23 cellular contexts compared by ENCODE assay signal in the genomic region with DNA sequence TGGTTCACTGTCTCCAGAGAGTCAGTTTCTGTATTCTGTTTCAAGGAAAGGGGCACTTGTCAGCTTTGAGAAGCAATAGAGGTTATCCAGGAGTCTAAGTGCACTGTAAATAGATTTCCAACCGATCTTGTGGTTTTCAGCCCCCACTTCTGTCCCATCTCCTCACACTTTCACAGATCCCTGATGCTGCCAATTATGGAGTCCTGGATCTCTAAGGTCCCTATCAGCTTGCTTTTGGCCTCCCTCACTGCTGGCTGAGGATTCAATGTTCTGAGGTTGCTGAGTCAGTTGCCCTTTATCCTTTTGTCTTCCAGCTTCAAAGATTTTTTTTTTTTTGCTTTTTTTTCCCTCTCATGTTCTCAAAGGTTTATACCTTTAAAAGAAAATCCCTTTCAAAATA.
A peak's percentile ranks its signal among the peaks of the same experiment; 100 is the strongest.
DNase-seq lines count a peak whose midpoint lies in the region; ATAC-seq, FAIRE-seq and TF ChIP-seq lines count a peak whose summit lies in the region.
"Had no signal": no experiment of that assay in that cellular context is flagged by ENCODE, and none has a peak within 500 bp of the region (broad histone marks: within the 10 kb centered on the region; RNA-seq: fewer than 3 reads in every experiment).

No MANE protein-coding gene starts in this region.

- TF ChIP-seq POLR2A in IMR-90 (IDR thresholded peaks at IDR 0.05; ENCODE audit: low read depth, low read length) = no peak

- POLR2A ChIA-PET in IMR-90 (lab: Charles Lee; ENCODE audit: unreplicated experiment) = interaction anchor here (0.6 kb wide), 1 partner anchor 86 kb away, joined by 3 read pairs; no protein-coding TSS in a partner anchor

- H3K36me3 ChIP-seq in IMR-90 (ENCODE audit: control insufficient read depth, insufficient read depth, low read length) (no peaks in the 10 kb centered on the region), fibroblast of lung (ENCODE audit: control insufficient read depth, insufficient read depth, low read length) (no peaks in the 10 kb centered on the region)
- H3K36me3 ChIP-seq: gastrocnemius medialis, spleen had no signal

- intact Hi-C loops in IMR-90 (cut with micrococcal nuclease) = no loop called here

- H2AK5ac ChIP-seq in IMR-90 (ENCODE audit: low read depth, low read length) = no peak overlapping the region

- TF ChIP-seq CTCF in IMR-90 (conservative IDR thresholded peaks at IDR 0.05; ENCODE audit: low read depth, low read length) (no peak), fibroblast of lung (conservative IDR thresholded peaks at IDR 0.05 in 1 of 2, IDR thresholded peaks at IDR 0.05 in 1 of 2; ENCODE audit: low read depth in 1 of 2, low read length in 2 of 2) (no peak)

- H3K27me3 ChIP-seq in IMR-90 (ENCODE audit: control insufficient read depth, insufficient read depth, low read length) (no peaks in the 10 kb centered on the region), fibroblast of lung (ENCODE audit: control insufficient read depth, insufficient read depth, low read length) (no peaks in the 10 kb centered on the region)
- H3K27me3 ChIP-seq: gastrocnemius medialis, spleen had no signal

- H4K5ac ChIP-seq in IMR-90 (ENCODE audit: low read depth, low read length) = no peak overlapping the region

- H3K4me2 ChIP-seq in IMR-90 (ENCODE audit: low read depth, low read length) (no peak overlapping the region), fibroblast of lung (ENCODE audit: extremely low read depth, insufficient read depth, low read length) (no peak overlapping the region)

- H2AK9ac ChIP-seq in IMR-90 (replicated peaks; ENCODE audit: low read depth, low read length, poor library complexity) = no peak overlapping the region

- DNase-seq in IMR-90 = peak; percentile 56
- no peak for DNase-seq in RCC 7860 (ENCODE audit: low spot score)
- peak; percentile 63 to 84 for DNase-seq in fibroblast of lung (ENCODE audit: low read depth in 2 of 2)
- DNase-seq in myocyte (ENCODE audit: low read depth) = peak; percentile 18
- DNase-seq in NCI-H82 treated with DMSO at 0.1 percent for 48 hours (lab: John Stamatoyannopoulos, UW; ENCODE audit: unreplicated experiment) = no peak
- DNase-seq: activated CD4-positive, alpha-beta memory T cell treated with anti-CD3 and anti-CD28 coated beads, Interleukin-2, amount 10 ng/mL, durations not matched to agents 7 days and 5 days; activated CD4-positive, CD25-positive, alpha-beta regulatory T cell; activated effector memory CD4-positive, alpha-beta T cell treated with anti-CD3 and anti-CD28 coated beads, Interleukin-2, amount 50 U/mL, for 16 hours; CD8-positive, alpha-beta memory T cell; dorsolateral prefrontal cortex; gastrocnemius medialis; NCI-H1092; NCI-H2029; NCI-H510A treated with DMSO at 0.1 percent for 48 hours; spleen; stimulated activated CD4-positive, alpha-beta T cell treated with anti-CD3 and anti-CD28 coated beads, Interleukin-4, amount 100 ng/mL, for 24 hours; stimulated activated naive CD4-positive, alpha-beta T cell treated with Interleukin-2 at 50 U/mL for 16 hours; T1000 had no signal

- TF ChIP-seq RAD21 in IMR-90 (IDR thresholded peaks at IDR 0.05; ENCODE audit: low read length) = no peak

- no CpG with 5 or more reads among the region's 1 CpG for WGBS in IMR-90 (ENCODE audit: extremely low coverage in 2 of 2, insufficient read length in 1 of 2), 2 experiments

- H2BK5ac ChIP-seq in IMR-90 (ENCODE audit: low read depth, low read length, poor library complexity, severe bottlenecking) = no peak overlapping the region

- H3K18ac ChIP-seq in IMR-90 (ENCODE audit: low read depth, low read length) = no peak overlapping the region

- no peak overlapping the region for H2BK120ac ChIP-seq in IMR-90 (ENCODE audit: low read depth, low read length)

- H3K4ac ChIP-seq in IMR-90 (ENCODE audit: low read depth, low read length) = no peak overlapping the region

- no peak overlapping the region for H3K23ac ChIP-seq in IMR-90 (ENCODE audit: low read depth, low read length)

- FAIRE-seq in RCC 7860 (lab: Jason Lieb, UNC) = peak; percentile 40
- FAIRE-seq: bronchial epithelial cell, GM12891, keratinocyte had no signal

- no peak overlapping the region for H2BK15ac ChIP-seq in IMR-90 (ENCODE audit: low read depth, low read length)

- H3K9ac ChIP-seq in IMR-90 (ENCODE audit: low read depth, low read length) (no peak overlapping the region), fibroblast of lung (ENCODE audit: insufficient read depth, low read length) (no peak overlapping the region)

- dilution Hi-C loops in IMR-90 (cut with HindIII; ENCODE audit: low sequenced_read_pairs, unreplicated experiment) = no loop called here

- H3K4me3 ChIP-seq in IMR-90 (ENCODE audit: insufficient read depth, low read depth, low read length) = no peak overlapping the region
- no peak overlapping the region for H3K4me3 ChIP-seq in fibroblast of lung (replicated peaks in 1 of 4; ENCODE audit: control extremely low read depth in 1 of 4, insufficient read depth in 1 of 4, low read depth in 3 of 4, low read length in 4 of 4)
- H3K4me3 ChIP-seq: dorsolateral prefrontal cortex, gastrocnemius medialis, spleen had no signal

- H3K4me1 ChIP-seq in IMR-90 (ENCODE audit: control insufficient read depth, insufficient read depth, low read length) (peaks cover 20% of the 10 kb centered on the region), fibroblast of lung (ENCODE audit: control insufficient read depth, extremely low read depth, insufficient read depth, low read length) (peaks cover 10% of the 10 kb centered on the region)
- H3K4me1 ChIP-seq: spleen had no signal

- no peaks in the 10 kb centered on the region for H3K79me2 ChIP-seq in fibroblast of lung (ENCODE audit: control insufficient read depth, insufficient read depth, low read length)

- H4K20me1 ChIP-seq in IMR-90 (ENCODE audit: insufficient read depth, low read length) = no peaks in the 10 kb centered on the region
- H4K20me1 ChIP-seq in fibroblast of lung (ENCODE audit: control insufficient read depth, extremely low read depth, insufficient read depth, low read length) = no peaks in the 10 kb centered on the region

- ATAC-seq in IMR-90 (ENCODE audit: low read depth) (no peak), GM21367 (IDR thresholded peaks at IDR 0.05; ENCODE audit: unreplicated experiment) (no peak), HG03097 (IDR thresholded peaks at IDR 0.05; ENCODE audit: low FRiP score, unreplicated experiment) (no peak)
- ATAC-seq: gastrocnemius medialis had no signal

- no peak overlapping the region for H4K91ac ChIP-seq in IMR-90 (ENCODE audit: insufficient read depth, low read depth, low read length)

- H3K14ac ChIP-seq in IMR-90 (replicated peaks; ENCODE audit: low read depth, low read length) = no peak overlapping the region

- H2AFZ ChIP-seq in IMR-90 (replicated peaks; ENCODE audit: low read length, poor library complexity) (no peak overlapping the region), fibroblast of lung (ENCODE audit: low read length) (no peak overlapping the region)

- H4K8ac ChIP-seq in IMR-90 (ENCODE audit: low read depth in 2 of 2, low read length in 2 of 2) = no peak overlapping the region

- in situ Hi-C loops in IMR-90 (cut with MboI; ENCODE audit: low sequenced_read_pairs) = no loop called here

- peaks cover 6% of the 10 kb centered on the region; the same call in 1 of the 2 replicates for H3K9me1 ChIP-seq in IMR-90 (ENCODE audit: insufficient read depth, low read length)

- H3K79me1 ChIP-seq in IMR-90 (ENCODE audit: low read depth in 1 of 2, low read length in 2 of 2) = no peaks in the 10 kb centered on the region

- CTCF ChIA-PET in IMR-90 (lab: Yijun Ruan, JAX) = no interaction called here

- no TSS peak for BruUV-seq in IMR-90 (replicated peaks; lab: Mats Ljungman, UMichigan)

- no peak overlapping the region for H3K56ac ChIP-seq in IMR-90 (ENCODE audit: extremely low read depth, insufficient read depth, low read length)

- H3K9me3 ChIP-seq in IMR-90 (ENCODE audit: control insufficient read depth, insufficient read depth, low read length) = no peaks in the 10 kb centered on the region
- no peaks in the 10 kb centered on the region for H3K9me3 ChIP-seq in fibroblast of lung (ENCODE audit: control insufficient read depth, insufficient read depth, low read depth, low read length)
- H3K9me3 ChIP-seq: gastrocnemius medialis, spleen had no signal

- no peak overlapping the region for H2BK20ac ChIP-seq in IMR-90 (ENCODE audit: low read depth, low read length)

- H3K27ac ChIP-seq in IMR-90 (ENCODE audit: insufficient read depth, low read length) = no peak overlapping the region
- no peak overlapping the region for H3K27ac ChIP-seq in fibroblast of lung (ENCODE audit: insufficient read depth, low read length)
- H3K27ac ChIP-seq: dorsolateral prefrontal cortex, gastrocnemius medialis, spleen had no signal

TF ChIP-seq in IMR-90, 13 proteins besides CTCF, POLR2A, EP300 and RAD21:
- TF ChIP-seq NFE2L2 (IDR thresholded peaks at IDR 0.05; ENCODE audit: low read depth, low read length) = no peak
- no peak for TF ChIP-seq CEBPB (IDR thresholded peaks at IDR 0.05; ENCODE audit: low read depth, low read length)
- TF ChIP-seq SMC3 (IDR thresholded peaks at IDR 0.05; ENCODE audit: low read depth, low read length) = no peak
- no peak for TF ChIP-seq FOS (IDR thresholded peaks at IDR 0.05; ENCODE audit: low read depth, low read length)
- TF ChIP-seq BHLHE40 (IDR thresholded peaks at IDR 0.05; ENCODE audit: low read depth, low read length) = no peak
- TF ChIP-seq RFX5 (IDR thresholded peaks at IDR 0.05; ENCODE audit: low read depth, low read length) = no peak
- TF ChIP-seq, protein P1, sequence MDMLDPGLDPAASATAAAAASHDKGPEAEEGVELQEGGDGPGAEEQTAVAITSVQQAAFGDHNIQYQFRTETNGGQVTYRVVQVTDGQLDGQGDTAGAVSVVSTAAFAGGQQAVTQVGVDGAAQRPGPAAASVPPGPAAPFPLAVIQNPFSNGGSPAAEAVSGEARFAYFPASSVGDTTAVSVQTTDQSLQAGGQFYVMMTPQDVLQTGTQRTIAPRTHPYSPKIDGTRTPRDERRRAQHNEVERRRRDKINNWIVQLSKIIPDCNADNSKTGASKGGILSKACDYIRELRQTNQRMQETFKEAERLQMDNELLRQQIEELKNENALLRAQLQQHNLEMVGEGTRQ (IDR thresholded peaks at IDR 0.05; ENCODE audit: low read depth, low read length) = no peak
- TF ChIP-seq RCOR1 (IDR thresholded peaks at IDR 0.05; ENCODE audit: insufficient replicate concordance, low read length) = no peak
- no peak for TF ChIP-seq CHD1 (IDR thresholded peaks at IDR 0.05; ENCODE audit: low read depth, low read length)

Comparison
In these comparisons a context has a peak if more than half of its experiments do, and no peak if none do; other contexts are left out.
1. DNase-seq: peak in IMR-90 (single experiment), fibroblast of lung (2 of 2) and myocyte (single experiment); none in RCC 7860 (single experiment) and NCI-H82 treated with DMSO at 0.1 percent for 48 hours (single experiment).